ENCODE assay signal across 1 cellular context in genomic region chr5:72067682-72068470, GRCh38.
TF ChIP-seq lines count a peak whose summit lies in the region.

No MANE protein-coding gene starts in this region.

TF ChIP-seq in A549, 52 proteins besides CTCF, POLR2A, EP300 and RAD21 (continued from another document):
- TF ChIP-seq ELK1 (IDR thresholded peaks at IDR 0.05; ENCODE audit: low read depth, low read length) (no peak), ZNF302 (CRISPR knock-in tag; IDR thresholded peaks at IDR 0.05) (no peak), USF2 (IDR thresholded peaks at IDR 0.05) (no peak), HEYL (CRISPR knock-in tag; IDR thresholded peaks at IDR 0.05) (no peak), NFE2L2 (conservative IDR thresholded peaks at IDR 0.05; ENCODE audit: low read length) (no peak), MAX (IDR thresholded peaks at IDR 0.05) (0 out of 2 replicates have a peak, but pooled peaks have one; percentile 26), CHD4 (IDR thresholded peaks at IDR 0.05; ENCODE audit: borderline replicate concordance) (no peak), NR3C1 (IDR thresholded peaks at IDR 0.05) (no peak), RCOR1 (IDR thresholded peaks at IDR 0.05; ENCODE audit: low read depth, low read length) (no peak), HOXA7 (CRISPR knock-in tag; IDR thresholded peaks at IDR 0.05) (no peak), HDAC2 (IDR thresholded peaks at IDR 0.05) (no peak), ESRRA (IDR thresholded peaks at IDR 0.05; ENCODE audit: borderline replicate concordance, low read length) (no peak), PHF8 (IDR thresholded peaks at IDR 0.05; ENCODE audit: borderline replicate concordance, low read depth) (no peak), EHMT2 (IDR thresholded peaks at IDR 0.05; ENCODE audit: low read depth) (no peak), SREBF2 (IDR thresholded peaks at IDR 0.05) (no peak), ZC3H11A (IDR thresholded peaks at IDR 0.05) (no peak), FOSL2 (IDR thresholded peaks at IDR 0.05) (peak; percentile 77; the same call in 1 of the 2 replicates), FOSL2 (CRISPR knock-in tag; IDR thresholded peaks at IDR 0.05) (peak; percentile 96), HOXB13 (CRISPR knock-in tag; IDR thresholded peaks at IDR 0.05; ENCODE audit: low read depth) (0 out of 2 replicates have a peak, but pooled peaks have one; percentile 31), CBX2 (IDR thresholded peaks at IDR 0.05; ENCODE audit: borderline replicate concordance, low read depth) (no peak)
